1 cellular context compared by ENCODE assay signal in genomic region chr11:105092255-105093239, GRCh38.
TF ChIP-seq lines count a peak whose summit lies in the region.

No MANE protein-coding gene starts in this region.

TF ChIP-seq in IMR-90, 13 proteins besides CTCF, POLR2A, EP300 and RAD21 (continued from another document):
- TF ChIP-seq USF2 (IDR thresholded peaks at IDR 0.05; ENCODE audit: low read depth, low read length), result no peak
- no peak for TF ChIP-seq FOS (IDR thresholded peaks at IDR 0.05; ENCODE audit: low read depth, low read length)
TF ChIP-seq in IMR-90: peak in this region for 0.
